ENCODE assay signal across 9 cellular contexts in the genomic region with DNA sequence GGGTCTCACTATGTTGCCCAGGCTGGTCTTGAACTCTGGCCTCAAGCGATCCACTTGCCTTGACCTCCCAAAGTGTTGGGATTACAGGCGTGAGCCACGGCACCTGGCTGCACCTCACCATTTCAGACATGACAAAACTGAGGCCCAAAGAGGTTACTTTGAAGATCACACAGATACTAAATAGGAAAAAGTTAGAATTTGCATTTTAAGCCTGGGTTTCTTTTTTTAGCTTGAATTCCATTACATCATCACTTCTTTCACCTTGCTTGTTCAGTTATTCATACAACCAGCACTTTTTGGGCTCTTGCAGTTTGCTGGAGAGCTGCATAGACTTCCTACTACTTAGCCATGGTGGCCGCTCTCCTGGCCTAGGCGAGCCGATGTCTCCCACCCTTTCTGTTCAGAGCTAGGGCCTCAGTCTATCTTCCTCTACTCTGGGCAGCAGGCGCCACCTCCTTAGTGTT. TPM values are rescaled to one million over a fixed set of nuclear protein-coding genes. Genes with fewer than 3 reads are reported as not detected.
DNase-seq lines count a peak whose midpoint lies in the region; ATAC-seq and TF ChIP-seq lines count a peak whose summit lies in the region.
"Had no signal": no experiment of that assay in that cellular context is flagged by ENCODE, and none has a peak within 500 bp of the region (broad histone marks: within the 10 kb centered on the region; RNA-seq: fewer than 3 reads in every experiment).

No MANE protein-coding gene starts in this region.

- no peak for TF ChIP-seq CTCF in HFFc6 (IDR thresholded peaks at IDR 0.05)

- peaks cover 65% of the 10 kb centered on the region for H3K4me1 Mint-ChIP-seq in activated T-helper 2 cell treated with anti-CD3 and anti-CD28 coated beads, Interferon-gamma antibody, Interleukin-2, Interleukin-4, amounts not matched to agents 10 μg/mL and 5 μg/mL and 100 μg/mL, durations not matched to agents 14 hours and 24 hours and 36 hours (ENCODE audit: low read depth)
- no peaks in the 10 kb centered on the region for H3K4me1 Mint-ChIP-seq in HFFc6 (ENCODE audit: low read depth)

- H3K36me3 Mint-ChIP-seq in activated T-helper 2 cell treated with anti-CD3 and anti-CD28 coated beads, Interferon-gamma antibody, Interleukin-2, Interleukin-4, amounts not matched to agents 10 μg/mL and 5 μg/mL and 100 μg/mL, durations not matched to agents 14 hours and 24 hours and 36 hours (ENCODE audit: low read depth) = peaks cover 14% of the 10 kb centered on the region
- H3K36me3 Mint-ChIP-seq in HFFc6 (ENCODE audit: low read depth) = peaks cover 2% of the 10 kb centered on the region

- intact Hi-C loops in activated T-helper 2 cell treated with anti-CD3 and anti-CD28 coated beads, Interferon-gamma antibody, Interleukin-2, Interleukin-4, amounts not matched to agents 10 μg/mL and 5 μg/mL and 100 μg/mL, durations not matched to agents 14 hours and 24 hours and 36 hours (cut with micrococcal nuclease) = loop anchor here (1.0 to 10.0 kb wide), 12 partner anchors 11 to 359 kb away; partner anchors contain the start of genes CD2 and CD58

- DNase-seq in activated T-helper 2 cell treated with anti-CD3 and anti-CD28 coated beads, Interferon-gamma antibody, Interleukin-2, Interleukin-4, amounts not matched to agents 10 μg/mL and 5 μg/mL and 100 μg/mL, durations not matched to agents 14 hours and 24 hours and 36 hours (ENCODE audit: low spot score) = peak; percentile 39
- DNase-seq in stimulated activated CD4-positive, alpha-beta T cell treated with anti-CD3 and anti-CD28 coated beads, TNF-alpha, amount 100 ng/mL, for 4 hours (ENCODE audit: low read depth in 3 of 3) = peak; percentile 33 to 42 (median 34)
- no peak for DNase-seq in NCI-H1436 treated with DMSO at 0.1 percent for 48 hours (lab: John Stamatoyannopoulos, UW)
- DNase-seq in HFFc6 = no peak
- DNase-seq in DMS153 (lab: John Stamatoyannopoulos, UW) = no peak
- DNase-seq in substantia nigra (lab: John Stamatoyannopoulos, UW) = no peak

- H3K27ac ChIP-seq in substantia nigra (ENCODE audit: low read depth, low read length, poor library complexity, severe bottlenecking) = no peak overlapping the region

- H3K9me3 Mint-ChIP-seq in activated T-helper 2 cell treated with anti-CD3 and anti-CD28 coated beads, Interferon-gamma antibody, Interleukin-2, Interleukin-4, amounts not matched to agents 10 μg/mL and 5 μg/mL and 100 μg/mL, durations not matched to agents 14 hours and 24 hours and 36 hours = peaks cover 11% of the 10 kb centered on the region
- H3K9me3 Mint-ChIP-seq in HFFc6 = peaks cover 9% of the 10 kb centered on the region

- peak overlapping the region; percentile 61 for H3K4me3 Mint-ChIP-seq in activated T-helper 2 cell treated with anti-CD3 and anti-CD28 coated beads, Interferon-gamma antibody, Interleukin-2, Interleukin-4, amounts not matched to agents 10 μg/mL and 5 μg/mL and 100 μg/mL, durations not matched to agents 14 hours and 24 hours and 36 hours (ENCODE audit: low read depth)
- no peak overlapping the region for H3K4me3 Mint-ChIP-seq in HFFc6
- H3K4me3 Mint-ChIP-seq: neural crest cell had no signal

- no peaks in the 10 kb centered on the region for H3K27me3 Mint-ChIP-seq in activated T-helper 2 cell treated with anti-CD3 and anti-CD28 coated beads, Interferon-gamma antibody, Interleukin-2, Interleukin-4, amounts not matched to agents 10 μg/mL and 5 μg/mL and 100 μg/mL, durations not matched to agents 14 hours and 24 hours and 36 hours (ENCODE audit: low read depth)
- H3K27me3 Mint-ChIP-seq in HFFc6 (ENCODE audit: insufficient read depth) = peaks cover 15% of the 10 kb centered on the region

- ATAC-seq in GM19328 (IDR thresholded peaks at IDR 0.05; ENCODE audit: unreplicated experiment) (peak; percentile 35), HG03354 (IDR thresholded peaks at IDR 0.05; ENCODE audit: poor library complexity, severe bottlenecking, unreplicated experiment) (peak; percentile 28)

- peak overlapping the region; percentile 100 for H3K27ac Mint-ChIP-seq in activated T-helper 2 cell treated with anti-CD3 and anti-CD28 coated beads, Interferon-gamma antibody, Interleukin-2, Interleukin-4, amounts not matched to agents 10 μg/mL and 5 μg/mL and 100 μg/mL, durations not matched to agents 14 hours and 24 hours and 36 hours
- H3K27ac Mint-ChIP-seq in HFFc6 = no peak overlapping the region

RNA-seq across cellular contexts. Expression of gene CD2, which starts 16.3 kb away (rescaled TPM):
- total RNA-seq in activated T-helper 2 cell treated with anti-CD3 and anti-CD28 coated beads, Interferon-gamma antibody, Interleukin-2, Interleukin-4, amounts not matched to agents 10 μg/mL and 5 μg/mL and 100 μg/mL, durations not matched to agents 14 hours and 24 hours and 36 hours = 284 and 304 TPM in 2 replicates
- total RNA-seq in HFFc6 (2021; fragmentation: NEBNext Ultra II Directional; extraction: Animal tissue kit (Norgen Biotek cat#: 25700)) = not detected
- total RNA-seq: neural crest cell had no signal

Comparison
In these comparisons a context has a peak if more than half of its experiments do, and no peak if none do; other contexts are left out.
1. DNase-seq: peak in activated T-helper 2 cell treated with anti-CD3 and anti-CD28 coated beads, Interferon-gamma antibody, Interleukin-2, Interleukin-4, amounts not matched to agents 10 μg/mL and 5 μg/mL and 100 μg/mL, durations not matched to agents 14 hours and 24 hours and 36 hours (single experiment) and stimulated activated CD4-positive, alpha-beta T cell treated with anti-CD3 and anti-CD28 coated beads, TNF-alpha, amount 100 ng/mL, for 4 hours (3 of 3); none in NCI-H1436 treated with DMSO at 0.1 percent for 48 hours (single experiment), HFFc6 (single experiment), DMS153 (single experiment) and substantia nigra (0 of 49).
2. RNA of gene CD2, which starts 16.3 kb away (total RNA-seq): 284 to 304 TPM in activated T-helper 2 cell treated with anti-CD3 and anti-CD28 coated beads, Interferon-gamma antibody, Interleukin-2, Interleukin-4, amounts not matched to agents 10 μg/mL and 5 μg/mL and 100 μg/mL, durations not matched to agents 14 hours and 24 hours and 36 hours; not detected in HFFc6; every median in the first group is over 100 times any median in the second.